11 cellular contexts compared by ENCODE assay signal in the genomic region with DNA sequence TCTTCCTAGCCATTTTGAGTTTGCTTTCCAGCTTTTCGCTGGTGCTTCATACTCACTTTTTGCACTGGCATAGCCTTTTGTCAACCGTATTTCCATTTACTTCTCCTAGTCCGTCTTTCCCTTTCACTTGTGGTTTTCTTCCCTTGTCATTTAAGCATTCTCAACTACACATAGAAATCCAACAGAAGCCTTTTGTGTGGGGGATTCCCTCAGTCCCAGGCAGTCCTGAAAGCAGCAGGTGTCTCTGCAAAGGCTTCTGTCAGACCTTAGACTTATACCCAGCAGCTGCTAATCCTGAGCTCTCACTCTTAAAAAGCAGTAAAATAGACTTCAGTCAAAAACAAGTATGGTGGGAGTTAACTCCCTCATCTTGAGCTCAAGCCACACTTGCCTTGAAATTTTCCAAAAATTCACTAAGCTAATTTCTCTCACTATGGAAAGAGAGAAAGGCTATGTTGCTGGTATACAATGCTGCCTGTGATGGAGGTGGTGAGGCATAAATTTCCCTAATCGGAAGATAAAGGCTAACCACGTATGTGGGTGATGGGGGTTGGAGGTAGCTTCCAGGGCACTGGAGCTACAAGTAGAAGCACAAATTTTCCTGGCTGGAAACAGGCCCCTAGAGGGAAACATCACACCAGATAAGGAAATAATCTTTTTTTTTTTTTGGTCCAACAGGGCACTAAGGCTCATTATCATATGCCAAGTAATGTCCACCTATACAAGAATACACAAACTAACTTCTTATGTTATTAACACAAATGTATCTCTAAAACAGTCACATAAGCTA. TPM values are rescaled to one million over a fixed set of nuclear protein-coding genes. Genes with fewer than 3 reads are reported as not detected.
A peak's percentile ranks its signal among the peaks of the same experiment; 100 is the strongest.
DNase-seq lines count a peak whose midpoint lies in the region; ATAC-seq and TF ChIP-seq lines count a peak whose summit lies in the region.
"Had no signal": no experiment of that assay in that cellular context is flagged by ENCODE, and none has a peak within 500 bp of the region (broad histone marks: within the 10 kb centered on the region; RNA-seq: fewer than 3 reads in every experiment).

No MANE protein-coding gene starts in this region.

- no peak overlapping the region for H3K9ac ChIP-seq in neuronal stem cell (ENCODE audit: low read depth, low read length, poor library complexity)

- H2AFZ ChIP-seq in neuronal stem cell (ENCODE audit: low read length): peak overlapping the region; percentile 45

- no peak overlapping the region for H3K14ac ChIP-seq in neuronal stem cell (ENCODE audit: low read length)

- no peak overlapping the region for H3K23ac ChIP-seq in neuronal stem cell (ENCODE audit: low read depth, low read length, poor library complexity)

- ATAC-seq in GM19025 (IDR thresholded peaks at IDR 0.05; ENCODE audit: low read depth, unreplicated experiment) (peak; percentile 80), HG03571 (IDR thresholded peaks at IDR 0.05; ENCODE audit: unreplicated experiment) (peak; percentile 49), upper lobe of right lung (no peak)

- H4K91ac ChIP-seq in neuronal stem cell (ENCODE audit: low read depth, low read length, poor library complexity): no peak overlapping the region

- no peak overlapping the region for H2BK15ac ChIP-seq in neuronal stem cell (ENCODE audit: low read length)

- H3K36me3 ChIP-seq in HAP-1 (replicated peaks): no peaks in the 10 kb centered on the region
- H3K36me3 ChIP-seq in neuronal stem cell (replicated peaks in 1 of 2; ENCODE audit: control insufficient read depth in 2 of 2, insufficient read depth in 2 of 2, low read length in 2 of 2): peaks cover 0 to 43% of the 10 kb centered on the region in 2 donors
- no peaks in the 10 kb centered on the region for H3K36me3 ChIP-seq in adrenal gland (replicated peaks in 1 of 2)
- H3K36me3 ChIP-seq in upper lobe of right lung: no peaks in the 10 kb centered on the region

- no peak overlapping the region for H2BK12ac ChIP-seq in neuronal stem cell (ENCODE audit: low read length)

- H4K8ac ChIP-seq in neuronal stem cell (ENCODE audit: low read depth, low read length): no peak overlapping the region

- peak overlapping the region; percentile 95 for H3K27ac ChIP-seq in neuronal stem cell (replicated peaks; ENCODE audit: low read length)
- H3K27ac ChIP-seq in adrenal gland: no peak overlapping the region
- H3K27ac ChIP-seq in upper lobe of right lung: no peak overlapping the region

- H3K27me3 ChIP-seq in HAP-1 (ENCODE audit: low read depth) (no peaks in the 10 kb centered on the region), neuronal stem cell (ENCODE audit: control insufficient read depth in 3 of 3, insufficient read depth in 3 of 3, low read depth in 1 of 3, low read length in 3 of 3) (no peaks in the 10 kb centered on the region), adrenal gland (no peaks in the 10 kb centered on the region), upper lobe of right lung (no peaks in the 10 kb centered on the region)

- DNase-seq in HAP-1 (ENCODE audit: low spot score in 2 of 2): peak; percentile 52 to 60
- peak; percentile 57 for DNase-seq in neuronal stem cell (ENCODE audit: low spot score)
- DNase-seq in NCI-H1105 (lab: John Stamatoyannopoulos, UW): no peak
- DNase-seq in putamen (ENCODE audit: low spot score): no peak
- DNase-seq in adrenal gland: no peak
- no peak for DNase-seq in upper lobe of right lung
- DNase-seq: activated CD4-positive, alpha-beta T cell treated with anti-CD3 and anti-CD28 coated beads, Interleukin-2, amount 50 U/mL, for 1 hour; NCI-H446 treated with DMSO at 0.1 percent for 48 hours had no signal

- intact Hi-C loops in adrenal gland (cut with DNase I): no loop called here
- intact Hi-C loops in upper lobe of right lung (cut with DNase I): loop anchor here (10.0 kb wide), 1 partner anchor 54 kb away; no protein-coding TSS in a partner anchor

- peaks cover 10% of the 10 kb centered on the region for H3K4me1 ChIP-seq in HAP-1
- H3K4me1 ChIP-seq in neuronal stem cell (ENCODE audit: control insufficient read depth in 2 of 2, insufficient read depth in 1 of 2, low read depth in 1 of 2, low read length in 2 of 2): peaks cover 22 to 26% of the 10 kb centered on the region in 2 donors
- H3K4me1 ChIP-seq in adrenal gland (replicated peaks in 1 of 2): no peaks in the 10 kb centered on the region
- no peaks in the 10 kb centered on the region for H3K4me1 ChIP-seq in upper lobe of right lung

- no peak overlapping the region for H3K4ac ChIP-seq in neuronal stem cell (ENCODE audit: low read length)

- H3K4me3 ChIP-seq in HAP-1 (no peak overlapping the region), neuronal stem cell (ENCODE audit: low read length in 2 of 2) (no peak overlapping the region), adrenal gland (no peak overlapping the region), upper lobe of right lung (no peak overlapping the region)

- no peak overlapping the region for H2BK120ac ChIP-seq in neuronal stem cell (ENCODE audit: low read depth, low read length)

- no peak overlapping the region for H2BK5ac ChIP-seq in neuronal stem cell (ENCODE audit: low read length)

- TF ChIP-seq CTCF in adrenal gland (IDR thresholded peaks at IDR 0.05) (no peak), upper lobe of right lung (IDR thresholded peaks at IDR 0.05) (no peak)

- peak overlapping the region; percentile 22 for H3K4me2 ChIP-seq in neuronal stem cell (ENCODE audit: insufficient read depth, low read length, poor library complexity, severe bottlenecking)

- H3K18ac ChIP-seq in neuronal stem cell (ENCODE audit: low read length): no peak overlapping the region

- WGBS in neuronal stem cell (ENCODE audit: extremely low coverage in 2 of 2, insufficient read length in 2 of 2, insufficient replicate concordance in 1 of 2), 2 donors: no CpG with 5 or more reads among the region's 5 CpGs
- 85 to 92% (median 89%) methylated on average over 5 of the region's 5 CpGs for WGBS in adrenal gland, 4 donors

- TF ChIP-seq POLR2A in adrenal gland (IDR thresholded peaks at IDR 0.05): no peak

- H3K9me3 ChIP-seq in HAP-1: no peaks in the 10 kb centered on the region
- H3K9me3 ChIP-seq in neuronal stem cell (replicated peaks in 1 of 2; ENCODE audit: control insufficient read depth in 2 of 2, insufficient read depth in 1 of 2, low read depth in 1 of 2, low read length in 2 of 2): no peaks in the 10 kb centered on the region
- H3K9me3 ChIP-seq in adrenal gland (replicated peaks in 1 of 3): no peaks in the 10 kb centered on the region
- no peaks in the 10 kb centered on the region for H3K9me3 ChIP-seq in upper lobe of right lung

- H3K79me1 ChIP-seq in neuronal stem cell (ENCODE audit: low read depth, low read length): no peaks in the 10 kb centered on the region

- H2AK5ac ChIP-seq in neuronal stem cell (ENCODE audit: low read depth, low read length): no peak overlapping the region

- in situ Hi-C loops in HAP-1 (cut with MboI; ENCODE audit: low sequenced_read_pairs): no loop called here

RNA-seq across cellular contexts. Expression of a gene that starts 34.8 kb away (rescaled TPM):
- not detected for polyA plus RNA-seq in neuronal stem cell (2013, experiment 1 of 2)
- not detected for polyA plus RNA-seq in neuronal stem cell (2013, experiment 2 of 2)
- not detected for total RNA-seq in adrenal gland
- polyA plus RNA-seq in adrenal gland: not detected
- total RNA-seq in upper lobe of right lung: not detected
- total RNA-seq: kidney epithelial cell had no signal

RNA-seq across cellular contexts. Expression of a gene that starts 40.3 kb away (rescaled TPM):
- polyA plus RNA-seq in neuronal stem cell (2013, experiment 1 of 2): 20.2 TPM
- polyA plus RNA-seq in neuronal stem cell (2013, experiment 2 of 2): 20.9 TPM
- 1 to 10 TPM; 1.4 to 7.0 (median 3.4) TPM for total RNA-seq in adrenal gland
- 1 to 10 TPM; 1.3 to 9.0 (median 1.8) TPM for polyA plus RNA-seq in adrenal gland
- 17.8 TPM for total RNA-seq in upper lobe of right lung

Comparison
In these comparisons a context has a peak if more than half of its experiments do, and no peak if none do; other contexts are left out.
1. DNase-seq: peak in HAP-1 (2 of 2) and neuronal stem cell (single experiment); none in NCI-H1105 (single experiment), putamen (single experiment), adrenal gland (0 of 7) and upper lobe of right lung (single experiment).